In genomic region chrX:51866156-51866555, GRCh38 we compare ENCODE assay signal across 18 cellular contexts. TPM values are rescaled to one million over a fixed set of nuclear protein-coding genes. Genes with fewer than 3 reads are reported as not detected.
DNase-seq lines count a peak whose midpoint lies in the region; FAIRE-seq and TF ChIP-seq lines count a peak whose summit lies in the region.
"Had no signal": no experiment of that assay in that cellular context is flagged by ENCODE, and none has a peak within 500 bp of the region (broad histone marks: within the 10 kb centered on the region; RNA-seq: fewer than 3 reads in every experiment).

No MANE protein-coding gene starts in this region.

- H3K9me3 ChIP-seq in stomach (no peaks in the 10 kb centered on the region), MG63 (no peaks in the 10 kb centered on the region)
- H3K9me3 ChIP-seq: HAP-1, SJSA1 had no signal

- TF ChIP-seq CTCF in astrocyte of the spinal cord (IDR thresholded peaks at IDR 0.05; ENCODE audit: low read depth, low read length) (no peak), fibroblast of mammary gland (conservative IDR thresholded peaks at IDR 0.05; ENCODE audit: control insufficient read depth, insufficient read depth, low read depth, low read length) (no peak), stomach (IDR thresholded peaks at IDR 0.05) (no peak)

- no peak overlapping the region for H3K4me3 ChIP-seq in astrocyte of the spinal cord (ENCODE audit: low read depth, low read length)
- H3K4me3 ChIP-seq in fibroblast of mammary gland (ENCODE audit: control insufficient read depth, low read depth, low read length): no peak overlapping the region
- no peak overlapping the region for H3K4me3 ChIP-seq in stomach
- no peak overlapping the region for H3K4me3 ChIP-seq in MG63
- H3K4me3 ChIP-seq: A549, HAP-1, SJSA1 had no signal

- TF ChIP-seq EP300 in stomach (IDR thresholded peaks at IDR 0.05): no peak

- 59 to 80% (median 70%) methylated on average over 3 of the region's 3 CpGs for WGBS in stomach, 5 donors

- DNase-seq in GM19239 (ENCODE audit: insufficient read length, low spot score) (no peak), astrocyte of the spinal cord (ENCODE audit: low read depth, low spot score) (peak; percentile 14), fibroblast of mammary gland (ENCODE audit: low read depth) (peak; percentile 4), non-pigmented ciliary epithelial cell (ENCODE audit: low read depth) (peak; percentile 44), stomach (no peak), amygdala (lab: John Stamatoyannopoulos, UW) (no peak), MG63 (no peak)
- DNase-seq in activated T-cell treated with anti-CD3 and anti-CD28 coated beads, Interleukin-2, amount 50 U/mL, for 1 hour: no peak
- DNase-seq: NCI-H1048, NCI-H1694, NCI-H510A treated with DMSO at 0.1 percent for 48 hours, NCI-H82, PC-3 had no signal

- intact Hi-C loops in stomach (cut with DNase I; ENCODE audit: low total_unique reads): no loop called here

- in situ Hi-C loops in astrocyte of the spinal cord (cut with HindIII; ENCODE audit: low sequenced_read_pairs): no loop called here

- H3K4me1 ChIP-seq in stomach: no peaks in the 10 kb centered on the region
- H3K4me1 ChIP-seq: A549, HAP-1, SJSA1 had no signal

- peak; percentile 44 for FAIRE-seq in GM19239 (lab: Jason Lieb, UNC)

- no peak overlapping the region for H3K27ac ChIP-seq in stomach
- H3K27ac ChIP-seq: A549, C4-2B, RWPE1, SJSA1 had no signal

- TF ChIP-seq POLR2A in stomach (IDR thresholded peaks at IDR 0.05): no peak

- H3K36me3 ChIP-seq in stomach: no peaks in the 10 kb centered on the region
- no peaks in the 10 kb centered on the region for H3K36me3 ChIP-seq in MG63
- H3K36me3 ChIP-seq: HAP-1, SJSA1 had no signal

- no peaks in the 10 kb centered on the region for H3K27me3 ChIP-seq in stomach
- H3K27me3 ChIP-seq in MG63: no peaks in the 10 kb centered on the region
- H3K27me3 ChIP-seq: SJSA1 had no signal

RNA-seq across cellular contexts. Expression of gene MAGED1, which starts 27.3 kb away (rescaled TPM):
- 10 to 100 TPM; 15.2 to 87.6 (median 57.6) TPM for total RNA-seq in stomach
- 10 to 100 TPM; 24.5 to 47.7 (median 35.8) TPM for polyA plus RNA-seq in stomach
- 118 and 121 TPM in 2 replicates for total RNA-seq in MG63 (2014; rRNA removed; shearing (Covaris generic); ENCODE audit: low replicate concordance)

Comparison
In these comparisons a context has a peak if more than half of its experiments do, and no peak if none do; other contexts are left out.
1. DNase-seq: peak in astrocyte of the spinal cord (single experiment), fibroblast of mammary gland (single experiment) and non-pigmented ciliary epithelial cell (single experiment); none in GM19239 (single experiment), activated T-cell treated with anti-CD3 and anti-CD28 coated beads, Interleukin-2, amount 50 U/mL, for 1 hour (single experiment), stomach (single experiment), amygdala (0 of 56) and MG63 (single experiment).